ENCODE assay signal across 23 cellular contexts in genomic region chr7:154770962-154771361, GRCh38.
DNase-seq lines count a peak whose midpoint lies in the region; ATAC-seq, FAIRE-seq and TF ChIP-seq lines count a peak whose summit lies in the region.
"Had no signal": no experiment of that assay in that cellular context is flagged by ENCODE, and none has a peak within 500 bp of the region (broad histone marks: within the 10 kb centered on the region; RNA-seq: fewer than 3 reads in every experiment).

No MANE protein-coding gene starts in this region.

- H3K79me2 ChIP-seq in astrocyte (ENCODE audit: insufficient read depth, low read length) = no peaks in the 10 kb centered on the region

- H3K36me3 ChIP-seq in BE2C (peaks cover 7% of the 10 kb centered on the region), KOPT-K1 (ENCODE audit: insufficient read depth, low read length) (no peaks in the 10 kb centered on the region), astrocyte (ENCODE audit: insufficient read depth, low read length) (no peaks in the 10 kb centered on the region)

- H3K4me1 Mint-ChIP-seq in astrocyte (ENCODE audit: low read depth, unreplicated experiment) (peaks cover 22% of the 10 kb centered on the region), WTC11 (no peaks in the 10 kb centered on the region)
- H3K4me1 Mint-ChIP-seq: CD4-positive, CD25-positive, alpha-beta regulatory T cell had no signal

- H3K4me2 ChIP-seq in astrocyte (ENCODE audit: low read length) = no peak overlapping the region
- H3K4me2 ChIP-seq: A549, GM23338 had no signal

- H3K27ac Mint-ChIP-seq in astrocyte (ENCODE audit: unreplicated experiment) (peak overlapping the region; percentile 53), WTC11 (no peak overlapping the region)
- H3K27ac Mint-ChIP-seq: CD4-positive, CD25-positive, alpha-beta regulatory T cell; CD8-positive, alpha-beta memory T cell; GM23338 had no signal

- H3K36me3 Mint-ChIP-seq in astrocyte (ENCODE audit: low read depth, unreplicated experiment) (no peaks in the 10 kb centered on the region), WTC11 (peaks cover 82% of the 10 kb centered on the region)
- H3K36me3 Mint-ChIP-seq: CD4-positive, CD25-positive, alpha-beta regulatory T cell; CD8-positive, alpha-beta memory T cell had no signal

- no peaks in the 10 kb centered on the region for H3K27me3 Mint-ChIP-seq in astrocyte (ENCODE audit: low read depth, unreplicated experiment)
- H3K27me3 Mint-ChIP-seq in WTC11 (ENCODE audit: low read depth) = peaks cover 22% of the 10 kb centered on the region
- H3K27me3 Mint-ChIP-seq: CD4-positive, CD25-positive, alpha-beta regulatory T cell had no signal

- CTCF ChIA-PET in WTC11 (lab: Charles Lee) = no interaction called here

- H3K27me3 ChIP-seq in BE2C (no peaks in the 10 kb centered on the region), astrocyte (ENCODE audit: insufficient read depth, low read length) (no peaks in the 10 kb centered on the region)

- TF ChIP-seq CTCF in BE2C (IDR thresholded peaks at IDR 0.05; ENCODE audit: low read depth, low read length) (no peak), astrocyte (IDR thresholded peaks at IDR 0.05; ENCODE audit: insufficient read depth, low read depth, low read length) (no peak), WTC11 (IDR thresholded peaks at IDR 0.05) (no peak)

- H3K9me3 Mint-ChIP-seq in astrocyte (ENCODE audit: unreplicated experiment) = peaks cover 6% of the 10 kb centered on the region
- peaks cover 84% of the 10 kb centered on the region for H3K9me3 Mint-ChIP-seq in WTC11

- DNase-seq in BE2C (peak; percentile 41), DMS 273 treated with DMSO at 0.1 percent for 48 hours (lab: John Stamatoyannopoulos, UW) (peak; percentile 45), astrocyte (ENCODE audit: low read depth) (no peak), WTC11 (ENCODE audit: low spot score) (no peak), DMS79 (lab: John Stamatoyannopoulos, UW) (no peak)
- DNase-seq: AML-193; C1 segment of cervical spinal cord; CD4-positive, CD25-positive, alpha-beta regulatory T cell; CD8-positive, alpha-beta memory T cell; COR-L47; DMS153; DMS79 treated with DMSO at 0.1 percent for 48 hours; EL; HCEC 1CT; Karpas-422 had no signal

- H2AFZ ChIP-seq in astrocyte (ENCODE audit: low read depth, low read length) = no peak overlapping the region
- H2AFZ ChIP-seq: GM23338 had no signal

- FAIRE-seq in astrocyte (lab: Jason Lieb, UNC) = no peak
- FAIRE-seq: A549, GM12878, H54, K562 had no signal

- POLR2A ChIA-PET in WTC11 (lab: Charles Lee) = no interaction called here

- no peak for ATAC-seq in WTC11
- no peak for ATAC-seq in GM18858 (IDR thresholded peaks at IDR 0.05; ENCODE audit: unreplicated experiment)
- ATAC-seq: A549, GM12878, GM23338, K562 had no signal

- H3K9me3 ChIP-seq in BE2C (no peaks in the 10 kb centered on the region; the same call in 1 of the 2 replicates), KOPT-K1 (ENCODE audit: insufficient read depth, low read length, poor library complexity, severe bottlenecking) (peaks cover 3% of the 10 kb centered on the region), astrocyte (ENCODE audit: insufficient read depth, low read depth, low read length) (peaks cover 4% of the 10 kb centered on the region)
- H3K9me3 ChIP-seq: A549 had no signal

- peaks cover 62% of the 10 kb centered on the region for H3K4me1 ChIP-seq in BE2C
- H3K4me1 ChIP-seq in astrocyte (ENCODE audit: insufficient read depth, low read length) = peaks cover 6% of the 10 kb centered on the region
- H3K4me1 ChIP-seq: A549 had no signal

- H3K4me3 Mint-ChIP-seq in astrocyte (ENCODE audit: unreplicated experiment) (no peak overlapping the region), WTC11 (no peak overlapping the region)
- H3K4me3 Mint-ChIP-seq: CD4-positive, CD25-positive, alpha-beta regulatory T cell; CD8-positive, alpha-beta memory T cell; GM23338 had no signal

- no peak overlapping the region for H3K4me3 ChIP-seq in BE2C (ENCODE audit: low read depth, low read length)
- H3K4me3 ChIP-seq in astrocyte (ENCODE audit: insufficient read depth, low read depth, low read length) = no peak overlapping the region
- H3K4me3 ChIP-seq: A549, GM12878, GM23338, K562 had no signal

- no peak overlapping the region for H3K9ac ChIP-seq in astrocyte (ENCODE audit: low read length)

- no peaks in the 10 kb centered on the region for H4K20me1 ChIP-seq in astrocyte (ENCODE audit: insufficient read depth, low read length)

- H3K27ac ChIP-seq in KOPT-K1 (ENCODE audit: low read depth, low read length, poor library complexity, severe bottlenecking) = peak overlapping the region; percentile 16
- H3K27ac ChIP-seq in astrocyte (ENCODE audit: low read depth, low read length) = no peak overlapping the region
- H3K27ac ChIP-seq: 22Rv1, A549 had no signal

TF ChIP-seq in WTC11, 78 proteins besides CTCF, POLR2A, EP300 and RAD21:
- TF ChIP-seq PREB (CRISPR knock-in tag; IDR thresholded peaks at IDR 0.05; ENCODE audit: borderline replicate concordance) = no peak
- no peak for TF ChIP-seq ESRRA (CRISPR knock-in tag; IDR thresholded peaks at IDR 0.05; ENCODE audit: borderline replicate concordance)
- TF ChIP-seq FOXP1 (CRISPR knock-in tag; IDR thresholded peaks at IDR 0.05; ENCODE audit: borderline replicate concordance) = no peak
- no peak for TF ChIP-seq USF1 (CRISPR knock-in tag; IDR thresholded peaks at IDR 0.05)
- TF ChIP-seq, protein P1, sequence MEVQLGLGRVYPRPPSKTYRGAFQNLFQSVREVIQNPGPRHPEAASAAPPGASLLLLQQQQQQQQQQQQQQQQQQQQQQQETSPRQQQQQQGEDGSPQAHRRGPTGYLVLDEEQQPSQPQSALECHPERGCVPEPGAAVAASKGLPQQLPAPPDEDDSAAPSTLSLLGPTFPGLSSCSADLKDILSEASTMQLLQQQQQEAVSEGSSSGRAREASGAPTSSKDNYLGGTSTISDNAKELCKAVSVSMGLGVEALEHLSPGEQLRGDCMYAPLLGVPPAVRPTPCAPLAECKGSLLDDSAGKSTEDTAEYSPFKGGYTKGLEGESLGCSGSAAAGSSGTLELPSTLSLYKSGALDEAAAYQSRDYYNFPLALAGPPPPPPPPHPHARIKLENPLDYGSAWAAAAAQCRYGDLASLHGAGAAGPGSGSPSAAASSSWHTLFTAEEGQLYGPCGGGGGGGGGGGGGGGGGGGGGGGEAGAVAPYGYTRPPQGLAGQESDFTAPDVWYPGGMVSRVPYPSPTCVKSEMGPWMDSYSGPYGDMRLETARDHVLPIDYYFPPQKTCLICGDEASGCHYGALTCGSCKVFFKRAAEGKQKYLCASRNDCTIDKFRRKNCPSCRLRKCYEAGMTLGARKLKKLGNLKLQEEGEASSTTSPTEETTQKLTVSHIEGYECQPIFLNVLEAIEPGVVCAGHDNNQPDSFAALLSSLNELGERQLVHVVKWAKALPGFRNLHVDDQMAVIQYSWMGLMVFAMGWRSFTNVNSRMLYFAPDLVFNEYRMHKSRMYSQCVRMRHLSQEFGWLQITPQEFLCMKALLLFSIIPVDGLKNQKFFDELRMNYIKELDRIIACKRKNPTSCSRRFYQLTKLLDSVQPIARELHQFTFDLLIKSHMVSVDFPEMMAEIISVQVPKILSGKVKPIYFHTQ (CRISPR knock-in tag; IDR thresholded peaks at IDR 0.05) = no peak
- no peak for TF ChIP-seq ZNF219 (CRISPR knock-in tag; IDR thresholded peaks at IDR 0.05; ENCODE audit: borderline replicate concordance)
- TF ChIP-seq, protein P2, sequence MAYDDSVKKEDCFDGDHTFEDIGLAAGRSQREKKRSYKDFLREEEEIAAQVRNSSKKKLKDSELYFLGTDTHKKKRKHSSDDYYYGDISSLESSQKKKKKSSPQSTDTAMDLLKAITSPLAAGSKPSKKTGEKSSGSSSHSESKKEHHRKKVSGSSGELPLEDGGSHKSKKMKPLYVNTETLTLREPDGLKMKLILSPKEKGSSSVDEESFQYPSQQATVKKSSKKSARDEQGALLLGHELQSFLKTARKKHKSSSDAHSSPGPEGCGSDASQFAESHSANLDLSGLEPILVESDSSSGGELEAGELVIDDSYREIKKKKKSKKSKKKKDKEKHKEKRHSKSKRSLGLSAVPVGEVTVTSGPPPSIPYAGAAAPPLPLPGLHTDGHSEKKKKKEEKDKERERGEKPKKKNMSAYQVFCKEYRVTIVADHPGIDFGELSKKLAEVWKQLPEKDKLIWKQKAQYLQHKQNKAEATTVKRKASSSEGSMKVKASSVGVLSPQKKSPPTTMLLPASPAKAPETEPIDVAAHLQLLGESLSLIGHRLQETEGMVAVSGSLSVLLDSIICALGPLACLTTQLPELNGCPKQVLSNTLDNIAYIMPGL (CRISPR knock-in tag; IDR thresholded peaks at IDR 0.05) = no peak
- TF ChIP-seq ZNF138 (CRISPR knock-in tag; conservative IDR thresholded peaks at IDR 0.05) = no peak
TF ChIP-seq in WTC11: peak in this region for 0.

Comparison
In these comparisons a context has a peak if more than half of its experiments do, and no peak if none do; other contexts are left out.
1. DNase-seq: peak in BE2C (single experiment) and DMS 273 treated with DMSO at 0.1 percent for 48 hours (single experiment); none in astrocyte (single experiment), WTC11 (single experiment) and DMS79 (single experiment).